In genomic region chr6:111592726-111593515, GRCh38 we compare ENCODE assay signal across 13 cellular contexts. TPM values are rescaled to one million over a fixed set of nuclear protein-coding genes. Genes with fewer than 3 reads are reported as not detected.
DNase-seq lines count a peak whose midpoint lies in the region; ATAC-seq and TF ChIP-seq lines count a peak whose summit lies in the region.
"Had no signal": no experiment of that assay in that cellular context is flagged by ENCODE, and none has a peak within 500 bp of the region (broad histone marks: within the 10 kb centered on the region; RNA-seq: fewer than 3 reads in every experiment).

No MANE protein-coding gene starts in this region.

- H3K9ac ChIP-seq in SK-N-SH: no peak overlapping the region
- peak overlapping the region; percentile 82 for H3K9ac ChIP-seq in mesenchymal stem cell (ENCODE audit: low read length)

- WGBS in SK-N-SH (ENCODE audit: low lambda C conversion rate): 95% methylated on average over 7 of the region's 7 CpGs
- 71% methylated on average over 7 of the region's 7 CpGs for WGBS in mesenchymal stem cell
- 68 to 76% methylated on average over 3 to 7 of the region's 7 CpGs for whole genome bisulfite sequencing in transverse colon (ENCODE audit: low coverage in 1 of 2), 2 donors

- H2AFZ ChIP-seq in SK-N-SH (ENCODE audit: low read depth): no peak overlapping the region
- no peak overlapping the region for H2AFZ ChIP-seq in mesenchymal stem cell (ENCODE audit: low read depth, low read length)

- H2BK12ac ChIP-seq in mesenchymal stem cell (ENCODE audit: low read length in 2 of 2): peak overlapping the region in 1 of 2 experiments; percentile 29

- H3K4me1 ChIP-seq in SK-N-SH (ENCODE audit: control insufficient read depth in 1 of 2, insufficient read depth in 2 of 2, low read depth in 1 of 2, low read length in 1 of 2): peaks cover 37 to 42% of the 10 kb centered on the region in 2 experiments
- peaks cover 15% of the 10 kb centered on the region for H3K4me1 ChIP-seq in mesenchymal stem cell (ENCODE audit: control insufficient read depth, insufficient read depth, low read depth, low read length)
- peaks cover 31 to 70% (median 34%) of the 10 kb centered on the region in 4 donors for H3K4me1 ChIP-seq in transverse colon

- no peak overlapping the region for H3K18ac ChIP-seq in mesenchymal stem cell (ENCODE audit: low read depth in 1 of 2, low read length in 2 of 2)

- H2BK5ac ChIP-seq in mesenchymal stem cell (ENCODE audit: low read depth, low read length, poor library complexity, severe bottlenecking): no peak overlapping the region

- H3K4me2 ChIP-seq in SK-N-SH: peak overlapping the region; percentile 80; the same call in 1 of the 2 replicates
- no peak overlapping the region for H3K4me2 ChIP-seq in mesenchymal stem cell (ENCODE audit: low read length, poor library complexity, severe bottlenecking)

- intact Hi-C loops in transverse colon (cut with DNase I; ENCODE audit: low total_unique reads): no loop called here

- in situ Hi-C loops in transverse colon (cut with MboI; ENCODE audit: low pct_ligation_motif_present in 1 of 4, low pct_unique_long_range_greater_than_20kb in 1 of 4, low sequenced_read_pairs in 3 of 4): loop anchor here in 1 of 4 donors (25.0 kb wide), 1 partner anchor 106 kb away; the partner anchor contains the start of gene REV3L

- no peak overlapping the region for H2BK120ac ChIP-seq in mesenchymal stem cell (ENCODE audit: low read depth, low read length)

- no peaks in the 10 kb centered on the region for H3K9me2 ChIP-seq in SK-N-SH

- peaks cover 37% of the 10 kb centered on the region for H3F3A ChIP-seq in SK-N-SH (replicated peaks; ENCODE audit: insufficient read depth)

- TF ChIP-seq EP300 in SK-N-SH (IDR thresholded peaks at IDR 0.05; ENCODE audit: borderline replicate concordance in 1 of 2, low read depth in 1 of 2, low read length in 1 of 2) (no peak), transverse colon (IDR thresholded peaks at IDR 0.05; ENCODE audit: low read depth) (no peak)

- no peak overlapping the region for H3K14ac ChIP-seq in mesenchymal stem cell (ENCODE audit: low read length in 2 of 2)

- no peaks in the 10 kb centered on the region for H4K20me1 ChIP-seq in SK-N-SH (ENCODE audit: insufficient read depth)

- DNase-seq in SK-N-SH (peak; percentile 24), cerebellar cortex (ENCODE audit: low spot score) (peak; percentile 90), mesenchymal stem cell (no peak), transverse colon (no peak), H7 (no peak)
- no peak for DNase-seq in activated effector memory CD4-positive, alpha-beta T cell treated with anti-CD3 and anti-CD28 coated beads, Interleukin-2, amount 50 U/mL, for 16 hours
- DNase-seq: central memory CD4-positive, alpha-beta T cell; heart right ventricle; natural killer cell; T-helper 9 cell had no signal

- peak overlapping the region; percentile 94 to 95; a peak in 2 of 4 replicates for H3K27ac ChIP-seq in SK-N-SH (ENCODE audit: low read depth in 2 of 2, low read length in 1 of 2)
- no peak overlapping the region for H3K27ac ChIP-seq in mesenchymal stem cell (ENCODE audit: low read length, poor library complexity, severe bottlenecking)
- H3K27ac ChIP-seq in transverse colon: peak overlapping the region; percentile 75 to 80 (median 79)

- no peaks in the 10 kb centered on the region for H3K79me2 ChIP-seq in SK-N-SH (ENCODE audit: insufficient read depth)

- peaks cover 17% of the 10 kb centered on the region for H3K79me1 ChIP-seq in mesenchymal stem cell (replicated peaks; ENCODE audit: low read length, poor library complexity, severe bottlenecking)

- H3K9me3 ChIP-seq in SK-N-SH: no peaks in the 10 kb centered on the region
- no peaks in the 10 kb centered on the region for H3K9me3 ChIP-seq in mesenchymal stem cell (ENCODE audit: control insufficient read depth, low read length)
- H3K9me3 ChIP-seq in transverse colon: no peaks in the 10 kb centered on the region
- H3K9me3 ChIP-seq: heart right ventricle had no signal

- no peak overlapping the region for H3K4me3 ChIP-seq in SK-N-SH (ENCODE audit: low read depth in 2 of 2, low read length in 1 of 2)
- H3K4me3 ChIP-seq in mesenchymal stem cell (ENCODE audit: insufficient read depth in 1 of 2, low read depth in 1 of 2, low read length in 2 of 2): peak overlapping the region in 1 of 2 experiments; percentile 32
- no peak overlapping the region for H3K4me3 ChIP-seq in transverse colon
- no peak overlapping the region for H3K4me3 ChIP-seq in H7 (ENCODE audit: insufficient read depth, low read depth, low read length)
- H3K4me3 ChIP-seq: heart right ventricle had no signal

- no peak overlapping the region for H2BK15ac ChIP-seq in mesenchymal stem cell (ENCODE audit: low read depth, poor library complexity, severe bottlenecking)

- no peak for TF ChIP-seq POLR2A in transverse colon (IDR thresholded peaks at IDR 0.05)

- no peak overlapping the region for H4K91ac ChIP-seq in mesenchymal stem cell (ENCODE audit: low read length)

- peak overlapping the region; percentile 35 for H2AK5ac ChIP-seq in mesenchymal stem cell (ENCODE audit: low read length, severe bottlenecking)

- CTCF ChIA-PET in SK-N-SH (lab: Yijun Ruan, JAX): interaction anchor here (1.7 kb wide), 1 partner anchor 10 kb away, joined by 3 read pairs; no protein-coding TSS in a partner anchor

- H3K36me3 ChIP-seq in SK-N-SH (replicated peaks in 1 of 2; ENCODE audit: control insufficient read depth in 1 of 2, insufficient read depth in 2 of 2, low read length in 1 of 2) (no peaks in the 10 kb centered on the region), mesenchymal stem cell (ENCODE audit: control insufficient read depth in 1 of 2, insufficient read depth in 2 of 2, low read depth in 1 of 2, low read length in 2 of 2) (peaks cover 0 to 66% of the 10 kb centered on the region in 2 experiments), transverse colon (peaks cover 0 to 7% (median 0%) of the 10 kb centered on the region in 4 donors), H7 (replicated peaks; ENCODE audit: control insufficient read depth, insufficient read depth, low read length) (peaks cover 7% of the 10 kb centered on the region)

- H3K4ac ChIP-seq in mesenchymal stem cell (ENCODE audit: low read depth in 1 of 2, low read length in 2 of 2): peak overlapping the region in 1 of 2 experiments; percentile 21

- POLR2A ChIA-PET in SK-N-SH (lab: Yijun Ruan, JAX): interaction anchor here (0.5 kb wide), 1 partner anchor 54 kb away, joined by 3 read pairs; no protein-coding TSS in a partner anchor

- peak overlapping the region; percentile 80 for H4K8ac ChIP-seq in mesenchymal stem cell (ENCODE audit: low read length)

- ATAC-seq in SK-N-SH treated with all-trans-retinoic acid at 6 μM for 48 hours: no peak
- ATAC-seq in GM18873 (IDR thresholded peaks at IDR 0.05; ENCODE audit: low FRiP score, unreplicated experiment): no peak
- ATAC-seq: HCT116, heart right ventricle, natural killer cell had no signal

- H3K27me3 ChIP-seq in SK-N-SH (ENCODE audit: insufficient read depth): no peaks in the 10 kb centered on the region
- H3K27me3 ChIP-seq in mesenchymal stem cell (ENCODE audit: control insufficient read depth in 1 of 2, insufficient read depth in 1 of 2, low read length in 2 of 2): no peaks in the 10 kb centered on the region
- no peaks in the 10 kb centered on the region for H3K27me3 ChIP-seq in transverse colon
- H3K27me3 ChIP-seq in H7 (ENCODE audit: control insufficient read depth, insufficient read depth, low read length): no peaks in the 10 kb centered on the region
- H3K27me3 ChIP-seq: heart right ventricle had no signal

- no peak for TF ChIP-seq RAD21 in SK-N-SH (IDR thresholded peaks at IDR 0.05; ENCODE audit: low read length)

- TF ChIP-seq CTCF in SK-N-SH (IDR thresholded peaks at IDR 0.05): no peak
- no peak for TF ChIP-seq CTCF in transverse colon (IDR thresholded peaks at IDR 0.05)

- no peak overlapping the region for H3K23ac ChIP-seq in mesenchymal stem cell (ENCODE audit: low read length in 2 of 2)

TF ChIP-seq in SK-N-SH, 30 proteins besides CTCF, POLR2A, EP300 and RAD21 (continues in another document):
- TF ChIP-seq PBX3 (IDR thresholded peaks at IDR 0.05): no peak

TF ChIP-seq in SK-N-SH treated with all-trans-retinoic acid at 6 μM for 48 hours, 23 proteins besides CTCF, POLR2A, EP300 and RAD21 (continues in another document):
- TF ChIP-seq PATZ1 (CRISPR knock-in tag; IDR thresholded peaks at IDR 0.05; ENCODE audit: borderline replicate concordance): no peak

RNA-seq across cellular contexts. Expression of gene TRAF3IP2, which starts 12.8 kb away (rescaled TPM):
- 5.5 and 5.6 TPM in 2 replicates for polyA plus RNA-seq in SK-N-SH (2012; rRNA removed)
- polyA plus RNA-seq in SK-N-SH (2012; cell fraction: cytosol; rRNA removed): 6.1 and 8.0 TPM in 2 replicates
- 4.3 and 6.7 TPM in 2 replicates for polyA plus RNA-seq in SK-N-SH (2012; cell fraction: nucleus; rRNA removed)
- polyA plus RNA-seq in mesenchymal stem cell (2013, experiment 1 of 2): 12.5 TPM
- 13.1 TPM for polyA plus RNA-seq in mesenchymal stem cell (2013, experiment 2 of 2)
- 10 to 100 TPM; 33.0 to 57.8 (median 54.5) TPM for total RNA-seq in transverse colon
- 24.1 and 46.7 TPM in 2 replicates for total RNA-seq in H7 (2014; rRNA removed; shearing (Covaris generic))

Comparison
In these comparisons a context has a peak if more than half of its experiments do, and no peak if none do; other contexts are left out.
1. DNase-seq: peak in SK-N-SH (single experiment) and cerebellar cortex (single experiment); none in mesenchymal stem cell (single experiment), transverse colon (single experiment), activated effector memory CD4-positive, alpha-beta T cell treated with anti-CD3 and anti-CD28 coated beads, Interleukin-2, amount 50 U/mL, for 16 hours (single experiment) and H7 (single experiment).